In genomic region chr16:35750701-35751104, GRCh38 we compare ENCODE assay signal across 32 cellular contexts.
"Had no signal": no experiment of that assay in that cellular context is flagged by ENCODE, and none has a peak within 500 bp of the region (broad histone marks: within the 10 kb centered on the region; RNA-seq: fewer than 3 reads in every experiment).

No MANE protein-coding gene starts in this region.

- H3K27me3 Mint-ChIP-seq: activated B cell treated with CpG ODN at 0.5 μM for 24 hours; activated CD8-positive, alpha-beta T cell treated with anti-CD3 and anti-CD28 coated beads for 36 hours; activated naive CD4-positive, alpha-beta T cell treated with anti-CD3 and anti-CD28 coated beads, Interleukin-2, amount 10 ng/mL, durations not matched to agents 7 days and 5 days; activated naive CD8-positive, alpha-beta T cell treated with anti-CD3 and anti-CD28 coated beads, Interleukin-2, amount 10 ng/mL, durations not matched to agents 7 days and 5 days; activated T-helper 17 cell treated with anti-CD3 and anti-CD28 coated beads, Interleukin-2, amount 50 U/mL, for 72 hours; dendritic cell treated with granulocyte-macrophage colony-stimulating factor and Interleukin-4, amounts not matched to agents 40 ng/mL and 50 ng/mL, for 4 days; T-cell had no signal

- H3K27ac Mint-ChIP-seq: activated B cell treated with CpG ODN at 0.5 μM for 24 hours; activated CD8-positive, alpha-beta T cell treated with anti-CD3 and anti-CD28 coated beads for 36 hours; activated naive CD4-positive, alpha-beta T cell treated with anti-CD3 and anti-CD28 coated beads, Interleukin-2, amount 10 ng/mL, durations not matched to agents 7 days and 5 days; activated naive CD4-positive, alpha-beta T cell treated with anti-CD3 and anti-CD28 coated beads, Interleukin-2, amount 50 U/mL, for 72 hours; activated naive CD8-positive, alpha-beta T cell treated with anti-CD3 and anti-CD28 coated beads, Interleukin-2, amount 10 ng/mL, durations not matched to agents 7 days and 5 days; activated T-helper 17 cell treated with anti-CD3 and anti-CD28 coated beads, Interleukin-2, amount 50 U/mL, for 72 hours; brain; dendritic cell treated with granulocyte-macrophage colony-stimulating factor and Interleukin-4, amounts not matched to agents 40 ng/mL and 50 ng/mL, for 4 days; T-cell; T-helper 1 cell treated with Interleukin-12 subunit alpha and Interleukin-12 subunit beta and Interleukin-4 antibody, amounts not matched to agents 30 μg/mL and 1 μg/mL, for 36 hours had no signal

- H3K4me1 ChIP-seq: ascending aorta, breast epithelium, colonic mucosa, heart left ventricle had no signal

- H3K27me3 ChIP-seq: ascending aorta, breast epithelium, cardiac muscle cell, colonic mucosa had no signal

- H3K36me3 ChIP-seq: ascending aorta, breast epithelium, cardiac muscle cell, colonic mucosa, heart left ventricle, WERI-Rb-1 had no signal

- DNase-seq: activated B cell treated with CpG ODN at 0.5 μM for 24 hours; activated CD4-positive, alpha-beta T cell treated with anti-CD3 and anti-CD28 coated beads for 48 hours; activated CD4-positive, alpha-beta T cell treated with anti-CD3 and anti-CD28 coated beads, Interleukin-2, amount 50 U/mL, for 1 hour; activated CD4-positive, alpha-beta T cell treated with anti-CD3 and anti-CD28 coated beads, Interleukin-2, amount 50 U/mL, for 48 hours; activated CD8-positive, alpha-beta memory T cell treated with anti-CD3 and anti-CD28 coated beads for 24 hours; activated CD8-positive, alpha-beta T cell treated with anti-CD3 and anti-CD28 coated beads for 36 hours; activated gamma-delta T cell; activated naive CD4-positive, alpha-beta T cell; activated naive CD4-positive, alpha-beta T cell treated with anti-CD3 and anti-CD28 coated beads, Interleukin-2, amount 10 ng/mL, durations not matched to agents 7 days and 5 days; activated naive CD8-positive, alpha-beta T cell treated with anti-CD3 and anti-CD28 coated beads, Interleukin-2, amount 10 ng/mL, durations not matched to agents 7 days and 5 days; activated T-cell treated with anti-CD3 and anti-CD28 coated beads, Interleukin-2, amount 50 U/mL, for 4 hours; central memory CD4-positive, alpha-beta T cell; cerebellar nuclear complex; colonic mucosa; dorsolateral prefrontal cortex; effector memory CD4-positive, alpha-beta T cell; foreskin fibroblast; heart left ventricle; SW 1271; T-cell; T-helper 9 cell; WERI-Rb-1 had no signal

- H3K4me3 ChIP-seq: ascending aorta, breast epithelium, cardiac muscle cell, colonic mucosa, dorsolateral prefrontal cortex, heart left ventricle had no signal

- ATAC-seq: activated CD4-positive, CD25-positive, alpha-beta regulatory T cell treated with anti-CD3 and anti-CD28 coated beads, Interleukin-2, amount 50 U/mL, for 24 hours; activated CD8-positive, alpha-beta T cell treated with anti-CD3 and anti-CD28 coated beads for 36 hours; activated naive CD4-positive, alpha-beta T cell treated with anti-CD3 and anti-CD28 coated beads, Interleukin-2, amount 50 U/mL, for 72 hours; activated T-cell treated with anti-CD3 and anti-CD28 coated beads, Interleukin-2, amount 50 U/mL, for 4 hours; activated T-helper 17 cell treated with anti-CD3 and anti-CD28 coated beads, Interleukin-2, amount 50 U/mL, for 72 hours; heart left ventricle; T-cell had no signal

- H3K9me3 ChIP-seq: ascending aorta, colonic mucosa had no signal

- H3K4me1 Mint-ChIP-seq: activated B cell treated with CpG ODN at 0.5 μM for 24 hours; activated naive CD4-positive, alpha-beta T cell treated with anti-CD3 and anti-CD28 coated beads, Interleukin-2, amount 10 ng/mL, durations not matched to agents 7 days and 5 days; activated naive CD8-positive, alpha-beta T cell treated with anti-CD3 and anti-CD28 coated beads, Interleukin-2, amount 10 ng/mL, durations not matched to agents 7 days and 5 days; activated T-helper 17 cell treated with anti-CD3 and anti-CD28 coated beads, Interleukin-2, amount 50 U/mL, for 72 hours; brain; T-cell had no signal

- H3K27ac ChIP-seq: ascending aorta, breast epithelium, cardiac muscle cell, colonic mucosa, dorsolateral prefrontal cortex, epithelial cell of prostate, heart left ventricle, WERI-Rb-1 had no signal

- H3K4me3 Mint-ChIP-seq: activated B cell treated with CpG ODN at 0.5 μM for 24 hours; activated CD8-positive, alpha-beta T cell treated with anti-CD3 and anti-CD28 coated beads for 36 hours; activated naive CD4-positive, alpha-beta T cell treated with anti-CD3 and anti-CD28 coated beads, Interleukin-2, amount 10 ng/mL, durations not matched to agents 7 days and 5 days; activated naive CD8-positive, alpha-beta T cell treated with anti-CD3 and anti-CD28 coated beads, Interleukin-2, amount 10 ng/mL, durations not matched to agents 7 days and 5 days; activated T-cell treated with anti-CD3 and anti-CD28 coated beads, Interleukin-2, amount 50 U/mL, for 4 hours; activated T-helper 17 cell treated with anti-CD3 and anti-CD28 coated beads, Interleukin-2, amount 50 U/mL, for 72 hours; brain; dendritic cell treated with granulocyte-macrophage colony-stimulating factor and Interleukin-4, amounts not matched to agents 40 ng/mL and 50 ng/mL, for 4 days; T-cell; T-helper 1 cell treated with Interleukin-12 subunit alpha and Interleukin-12 subunit beta and Interleukin-4 antibody, amounts not matched to agents 30 μg/mL and 1 μg/mL, for 36 hours had no signal

- H3K36me3 Mint-ChIP-seq: activated naive CD4-positive, alpha-beta T cell treated with anti-CD3 and anti-CD28 coated beads, Interleukin-2, amount 10 ng/mL, durations not matched to agents 7 days and 5 days; activated naive CD8-positive, alpha-beta T cell treated with anti-CD3 and anti-CD28 coated beads, Interleukin-2, amount 10 ng/mL, durations not matched to agents 7 days and 5 days; brain; T-cell had no signal
